21 cellular contexts compared by ENCODE assay signal in genomic region chr16:61862221-61862620, GRCh38.
"Had no signal": no experiment of that assay in that cellular context is flagged by ENCODE, and none has a peak within 500 bp of the region (broad histone marks: within the 10 kb centered on the region; RNA-seq: fewer than 3 reads in every experiment).

No MANE protein-coding gene starts in this region.

- H3K27me3 ChIP-seq: adrenal gland, ascending aorta, cardiac muscle cell, right lobe of liver, tibial nerve had no signal

- ATAC-seq: activated CD4-positive, CD25-positive, alpha-beta regulatory T cell treated with anti-CD3 and anti-CD28 coated beads, Interleukin-2, amount 50 U/mL, for 24 hours; esophagus mucosa; left colon; mucosa of descending colon; natural killer cell treated with Interleukin-12 subunit alpha and Interleukin-12 subunit beta and Interleukin-15 and Interleukin-18, amount 100 ng/mL, for 72 hours; right lobe of liver; stimulated activated naive CD8-positive, alpha-beta T cell treated with anti-CD3 and anti-CD28 coated beads, Interleukin-15, Interleukin-2, amounts not matched to agents 100 U/mL and 50 U/mL, for 24 hours had no signal

- H3K27ac ChIP-seq: adrenal gland, ascending aorta, cardiac muscle cell, right lobe of liver, tibial nerve, VCaP had no signal

- DNase-seq: activated CD4-positive, alpha-beta T cell treated with anti-CD3 and anti-CD28 coated beads for 48 hours; activated CD4-positive, alpha-beta T cell treated with anti-CD3 and anti-CD28 coated beads, Interleukin-2, amount 50 U/mL, for 48 hours; activated CD8-positive, alpha-beta memory T cell treated with anti-CD3 and anti-CD28 coated beads for 24 hours; activated effector memory CD4-positive, alpha-beta T cell treated with Interleukin-2 at 50 U/mL for 16 hours; activated naive CD4-positive, alpha-beta T cell treated with Interleukin-2 at 50 U/mL for 16 hours; adrenal gland; endodermal cell; foreskin fibroblast; left colon; mucosa of descending colon; right lobe of liver; stimulated activated CD4-positive, alpha-beta T cell treated with anti-CD3 and anti-CD28 coated beads, Interleukin-4, amount 100 ng/mL, for 1 hour; stimulated activated naive CD8-positive, alpha-beta T cell treated with anti-CD3 and anti-CD28 coated beads, Interleukin-15, Interleukin-2, amounts not matched to agents 100 U/mL and 50 U/mL, for 24 hours; T-helper 9 cell had no signal

- H3K4me3 ChIP-seq: adrenal gland, ascending aorta, cardiac muscle cell, mucosa of descending colon, right lobe of liver, tibial nerve had no signal
